Comparison of ENCODE assay signal across 8 cellular contexts in genomic region chr11:68460741-68461283, GRCh38. TPM values are rescaled to one million over a fixed set of nuclear protein-coding genes. Genes with fewer than 3 reads are reported as not detected.
A peak's percentile ranks its signal among the peaks of the same experiment; 100 is the strongest.
DNase-seq lines count a peak whose midpoint lies in the region; ATAC-seq and TF ChIP-seq lines count a peak whose summit lies in the region.

Gene PPP6R3, plus strand, starts transcription at chr11:68460752. Its CDS starts 76,913 bp downstream, at chr11:68537665.

- no peaks in the 10 kb centered on the region; the same call in 1 of the 2 replicates for H3F3A ChIP-seq in GM23248 (ENCODE audit: insufficient read depth)

- peak within 1 kb of the TSS; percentile 86 for H2AFZ ChIP-seq in GM23248

- H3K4me1 ChIP-seq in GM23248 (ENCODE audit: insufficient read depth) (peaks cover 21% of the 10 kb centered on the region), mesodermal cell (ENCODE audit: control insufficient read depth, insufficient read depth, low read length, poor library complexity, severe bottlenecking) (peaks cover 22% of the 10 kb centered on the region), upper lobe of right lung (peaks cover 42% of the 10 kb centered on the region)

- 0 to 1% methylated on average over 10 to 61 of the region's 81 CpGs for WGBS in GM23248 (ENCODE audit: low coverage in 1 of 2, low lambda C conversion rate in 2 of 2, missing lambda C conversion rate in 2 of 2), 2 experiments
- WGBS in mesodermal cell (ENCODE audit: insufficient coverage in 2 of 2), 2 experiments, result 0% methylated on average over 51 to 63 of the region's 81 CpGs

- H3K4me3 ChIP-seq in GM08714 (ENCODE audit: low read length) (peak within 1 kb of the TSS; percentile 96), GM23248 (peak within 1 kb of the TSS; percentile 90), NB4 (ENCODE audit: low read depth, low read length) (peak within 1 kb of the TSS; percentile 96), mesodermal cell (ENCODE audit: extremely low read depth, insufficient read depth, low read length, poor library complexity, severe bottlenecking) (peak within 1 kb of the TSS; percentile 71), upper lobe of right lung (peak within 1 kb of the TSS; percentile 84)

- in situ Hi-C loops in GM23248 (cut with MboI), result no loop called here

- DNase-seq in GM23248 (peak; percentile 77), NB4 (ENCODE audit: low read depth) (no peak), dermis blood vessel endothelial cell (no peak), upper lobe of right lung (no peak), NCI-H748 treated with DMSO at 0.1 percent for 48 hours (lab: John Stamatoyannopoulos, UW) (no peak), NCI-H1092 (lab: John Stamatoyannopoulos, UW) (no peak)

- H3K9me3 ChIP-seq in GM23248 (ENCODE audit: low read depth) (no peaks in the 10 kb centered on the region), mesodermal cell (ENCODE audit: control insufficient read depth, low read length) (no peaks in the 10 kb centered on the region), upper lobe of right lung (no peaks in the 10 kb centered on the region)

- H4K20me1 ChIP-seq in GM23248 (ENCODE audit: insufficient read depth), result peaks cover 9% of the 10 kb centered on the region; the same call in 1 of the 2 replicates

- intact Hi-C loops in upper lobe of right lung (cut with DNase I), result no loop called here

- H3K9ac ChIP-seq in GM23248, result peak within 1 kb of the TSS; percentile 90

- H3K36me3 ChIP-seq in GM23248 (ENCODE audit: low read depth) (no peaks in the 10 kb centered on the region), mesodermal cell (ENCODE audit: control insufficient read depth, insufficient read depth, low read length) (peaks cover 11% of the 10 kb centered on the region), upper lobe of right lung (no peaks in the 10 kb centered on the region)

- TF ChIP-seq POLR2A in NB4 (IDR thresholded peaks at IDR 0.05; ENCODE audit: extremely low read depth, insufficient read length), result peak; percentile 77

- peaks cover 51% of the 10 kb centered on the region for H3K79me2 ChIP-seq in GM23248 (ENCODE audit: insufficient read depth)

- TF ChIP-seq CTCF in NB4 (IDR thresholded peaks at IDR 0.05; ENCODE audit: low read depth, low read length) (no peak), upper lobe of right lung (IDR thresholded peaks at IDR 0.05) (no peak)

- H3K27me3 ChIP-seq in GM23248 (replicated peaks; ENCODE audit: insufficient read depth), result no peaks in the 10 kb centered on the region
- H3K27me3 ChIP-seq in upper lobe of right lung, result no peaks in the 10 kb centered on the region

- ATAC-seq in upper lobe of right lung, result peak; percentile 73

- no peaks in the 10 kb centered on the region for H3K9me2 ChIP-seq in GM23248 (ENCODE audit: insufficient read depth)

- H3K27ac ChIP-seq in GM23248 (peak within 1 kb of the TSS; percentile 94), mesodermal cell (ENCODE audit: low read depth, low read length, severe bottlenecking) (peak within 1 kb of the TSS; percentile 97), upper lobe of right lung (peak within 1 kb of the TSS; percentile 96)

- peak within 1 kb of the TSS; percentile 90 for H3K4me2 ChIP-seq in GM23248 (ENCODE audit: unreplicated experiment)

RNA-seq across cellular contexts. Expression of gene PPP6R3, which starts in this region (rescaled TPM):
- total RNA-seq in GM23248 (2014; rRNA removed; shearing (Covaris generic)), result 71.2 and 96.0 TPM in 2 replicates
- 47.5 and 47.9 TPM in 2 replicates for polyA plus RNA-seq in GM23248 (2016; fragmentation: Nextera tagmentation; extraction: Ambion mirVana)
- total RNA-seq in dermis blood vessel endothelial cell (171 and 175 TPM in 2 replicates), upper lobe of right lung (93.2 TPM)
- polyA plus RNA-seq in mesodermal cell (2013, experiment 1 of 2), result 79.4 TPM
- polyA plus RNA-seq in mesodermal cell (2013, experiment 2 of 2), result 83.1 TPM
